In genomic region chr15:41235228-41235627, GRCh38 we compare ENCODE assay signal across 15 cellular contexts. TPM values are rescaled to one million over a fixed set of nuclear protein-coding genes. Genes with fewer than 3 reads are reported as not detected.
"Had no signal": no experiment of that assay in that cellular context is flagged by ENCODE, and none has a peak within 500 bp of the region (broad histone marks: within the 10 kb centered on the region; RNA-seq: fewer than 3 reads in every experiment).

No MANE protein-coding gene starts in this region.

RNA-seq across cellular contexts. Expression of gene EXD1, which starts 4.7 kb away (rescaled TPM):
- total RNA-seq: activated naive CD4-positive, alpha-beta T cell treated with anti-CD3 and anti-CD28 coated beads for 36 hours; activated naive CD8-positive, alpha-beta T cell treated with anti-CD3 and anti-CD28 coated beads for 36 hours; activated naive CD8-positive, alpha-beta T cell treated with anti-CD3 and anti-CD28 coated beads, Interleukin-2, amount 10 ng/mL, durations not matched to agents 7 days and 5 days; activated T-cell treated with anti-CD3 and anti-CD28 coated beads, Interleukin-2, amount 50 U/mL, for 4 hours; activated T-cell treated with anti-CD3 and anti-CD28 coated beads, Interleukin-2, amount 50 U/mL, for 72 hours; activated T-helper 1 cell treated with anti-CD3 and anti-CD28 coated beads, Interleukin-12 subunit alpha, Interleukin-12 subunit beta, Interleukin-2, Interleukin-4 antibody, amounts not matched to agents 30 ng/mL and 10 ng/mL and 1 ng/mL, durations not matched to agents 14 hours and 24 hours and 36 hours; activated T-helper 2 cell treated with anti-CD3 and anti-CD28 coated beads, Interferon-gamma antibody, Interleukin-2, Interleukin-4, amounts not matched to agents 10 μg/mL and 5 μg/mL and 100 μg/mL, durations not matched to agents 14 hours and 24 hours and 36 hours; adrenal gland; aorta; ascending aorta; body of pancreas; breast epithelium; cardiac muscle cell; cardiac septum; chondrocyte had no signal
- polyA plus RNA-seq: adrenal gland, aorta, cardiac muscle cell had no signal
